In the genomic region with DNA sequence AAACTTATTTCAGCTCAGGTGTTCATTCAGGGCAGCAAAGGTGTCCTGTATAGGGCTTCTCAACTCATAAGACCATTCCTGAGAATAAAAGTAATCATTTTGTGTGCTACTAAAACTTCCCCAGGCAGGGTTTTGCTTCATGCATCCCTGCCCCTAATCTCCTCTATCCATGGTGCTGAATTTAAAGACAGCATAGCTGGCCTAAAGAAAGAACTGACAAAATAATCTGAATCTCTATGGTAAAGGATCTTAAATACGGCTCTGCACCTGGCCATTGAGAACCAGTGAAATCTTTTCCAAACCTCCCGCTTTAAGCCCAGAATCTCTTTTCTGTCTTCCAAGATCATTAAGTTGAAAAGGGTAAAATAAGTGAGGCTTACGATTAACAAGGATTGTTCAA, we compare ENCODE assay signal across 10 cellular contexts.
A peak's percentile ranks its signal among the peaks of the same experiment; 100 is the strongest.
DNase-seq lines count a peak whose midpoint lies in the region; ATAC-seq and TF ChIP-seq lines count a peak whose summit lies in the region.
"Had no signal": no experiment of that assay in that cellular context is flagged by ENCODE, and none has a peak within 500 bp of the region (broad histone marks: within the 10 kb centered on the region; RNA-seq: fewer than 3 reads in every experiment).

No MANE protein-coding gene starts in this region.

- no peak overlapping the region for H3K27ac ChIP-seq in PC-3 (ENCODE audit: low read length)

- H3K9ac ChIP-seq in PC-3 (ENCODE audit: low read length) = no peak overlapping the region

- H3K4me2 ChIP-seq in PC-3 (ENCODE audit: low read length) = no peak overlapping the region

- peak; percentile 19 for DNase-seq in SIG-M5 treated with dmso at 0.1 percent for 504 hours (lab: John Stamatoyannopoulos, UW; ENCODE audit: unreplicated experiment)
- DNase-seq in SIG-M5 (lab: John Stamatoyannopoulos, UW) = no peak
- peak; percentile 14 for DNase-seq in PC-3
- DNase-seq in fibroblast of pulmonary artery (ENCODE audit: low read depth) = peak; percentile 13
- DNase-seq in stromal cell of bone marrow (ENCODE audit: low read depth) = peak; percentile 7
- no peak for DNase-seq in NCI-H526 treated with DMSO at 0.1 percent for 48 hours (lab: John Stamatoyannopoulos, UW)
- DNase-seq: activated CD4-positive, alpha-beta T cell treated with anti-CD3 and anti-CD28 coated beads for 48 hours; activated gamma-delta T cell treated with Interleukin-2 at 50 U/mL for 16 hours had no signal

- no peaks in the 10 kb centered on the region for H4K20me1 ChIP-seq in PC-3 (ENCODE audit: low read length)

- ATAC-seq in PC-3 = no peak
- no peak for ATAC-seq in HG02759 (IDR thresholded peaks at IDR 0.05; ENCODE audit: unreplicated experiment)
- no peak for ATAC-seq in GM19463 (IDR thresholded peaks at IDR 0.05; ENCODE audit: unreplicated experiment)

- intact Hi-C loops in PC-3 (cut with micrococcal nuclease) = no loop called here

- no peaks in the 10 kb centered on the region for H3K9me3 ChIP-seq in PC-3 (ENCODE audit: low read length)

- H3K36me3 ChIP-seq in PC-3 (ENCODE audit: low read depth, low read length) = no peaks in the 10 kb centered on the region

- POLR2A ChIA-PET in PC-3 (lab: Charles Lee; ENCODE audit: unreplicated experiment) = no interaction called here

- H3K27me3 ChIP-seq in PC-3 (ENCODE audit: low read length) = no peaks in the 10 kb centered on the region

- TF ChIP-seq CTCF in PC-3 (conservative IDR thresholded peaks at IDR 0.05; ENCODE audit: low read depth, low read length) (no peak), fibroblast of pulmonary artery (IDR thresholded peaks at IDR 0.05; ENCODE audit: low read length, missing control alignments) (no peak)

- H3F3A ChIP-seq in PC-3 (ENCODE audit: low read length, unreplicated experiment) = no peaks in the 10 kb centered on the region

- CTCF ChIA-PET in PC-3 (lab: Charles Lee) = no interaction called here

- no peaks in the 10 kb centered on the region for H3K4me1 ChIP-seq in PC-3 (ENCODE audit: insufficient read depth, low read length)

- BruUV-seq in PC-3 (replicated peaks; lab: Mats Ljungman, UMichigan) = no TSS peak

- no peaks in the 10 kb centered on the region for H3K79me2 ChIP-seq in PC-3 (ENCODE audit: low read length)

- H3K4me3 ChIP-seq in PC-3 (ENCODE audit: low read length) (no peak overlapping the region), fibroblast of pulmonary artery (replicated peaks; ENCODE audit: low read depth, low read length) (no peak overlapping the region)

- H2AFZ ChIP-seq in PC-3 (ENCODE audit: low read length) = no peak overlapping the region

- no peaks in the 10 kb centered on the region for H3K9me2 ChIP-seq in PC-3 (replicated peaks; ENCODE audit: low read length)

Comparison
In these comparisons a context has a peak if more than half of its experiments do, and no peak if none do; other contexts are left out.
1. DNase-seq: peak in SIG-M5 treated with dmso at 0.1 percent for 504 hours (single experiment), PC-3 (single experiment), fibroblast of pulmonary artery (single experiment) and stromal cell of bone marrow (single experiment); none in SIG-M5 (single experiment) and NCI-H526 treated with DMSO at 0.1 percent for 48 hours (single experiment).